Comparison of ENCODE assay signal across 12 cellular contexts in genomic region chr4:137226900-137227299, GRCh38.
DNase-seq lines count a peak whose midpoint lies in the region; TF ChIP-seq lines count a peak whose summit lies in the region.
"Had no signal": no experiment of that assay in that cellular context is flagged by ENCODE, and none has a peak within 500 bp of the region (broad histone marks: within the 10 kb centered on the region; RNA-seq: fewer than 3 reads in every experiment).

No MANE protein-coding gene starts in this region.

- no peaks in the 10 kb centered on the region for H3K27me3 Mint-ChIP-seq in glutamatergic neuron (ENCODE audit: unreplicated experiment)
- H3K27me3 Mint-ChIP-seq: activated CD4-positive, alpha-beta T cell treated with anti-CD3 and anti-CD28 coated beads, Interleukin-2, amount 10 ng/mL, durations not matched to agents 7 days and 5 days had no signal

- CTCF ChIA-PET in RWPE1 (lab: Yijun Ruan, JAX), result interaction anchor here (0.6 kb wide), 1 partner anchor 354 kb away, joined by 3 read pairs; no protein-coding TSS in a partner anchor

- H3K4me1 Mint-ChIP-seq in glutamatergic neuron (ENCODE audit: low read depth, unreplicated experiment), result no peaks in the 10 kb centered on the region
- H3K4me1 Mint-ChIP-seq: activated CD4-positive, alpha-beta T cell treated with anti-CD3 and anti-CD28 coated beads, Interleukin-2, amount 10 ng/mL, durations not matched to agents 7 days and 5 days; immature natural killer cell had no signal

- no peaks in the 10 kb centered on the region for H3K27me3 ChIP-seq in H7 (ENCODE audit: control insufficient read depth, insufficient read depth, low read length)
- H3K27me3 ChIP-seq: stomach had no signal

- POLR2A ChIA-PET in RWPE1 (lab: Yijun Ruan, JAX; ENCODE audit: low non-redundant PET), result no interaction called here

- TF ChIP-seq CTCF in AG09319 (IDR thresholded peaks at IDR 0.05; ENCODE audit: low read depth, low read length) (peak; percentile 5; the same call in 1 of the 2 replicates), RWPE1 (conservative IDR thresholded peaks at IDR 0.05; ENCODE audit: low read depth) (no peak), glutamatergic neuron (IDR thresholded peaks at IDR 0.05; ENCODE audit: partially characterized antibody, unreplicated experiment) (peak; percentile 36), GM20000 (IDR thresholded peaks at IDR 0.05; ENCODE audit: extremely low read depth, missing control alignments) (no peak)

- H3K9me3 Mint-ChIP-seq in glutamatergic neuron (ENCODE audit: unreplicated experiment), result no peaks in the 10 kb centered on the region

- no peak overlapping the region for H3K27ac ChIP-seq in RWPE1
- H3K27ac ChIP-seq: stomach had no signal

- no peak overlapping the region for H3K27ac Mint-ChIP-seq in glutamatergic neuron (ENCODE audit: unreplicated experiment)
- H3K27ac Mint-ChIP-seq: activated CD4-positive, alpha-beta T cell treated with anti-CD3 and anti-CD28 coated beads, Interleukin-2, amount 10 ng/mL, durations not matched to agents 7 days and 5 days; immature natural killer cell had no signal

- no peaks in the 10 kb centered on the region for H3K36me3 ChIP-seq in H7 (replicated peaks; ENCODE audit: control insufficient read depth, insufficient read depth, low read length)
- H3K36me3 ChIP-seq: stomach had no signal

- H3K4me3 ChIP-seq in H7 (ENCODE audit: insufficient read depth, low read depth, low read length), result no peak overlapping the region
- H3K4me3 ChIP-seq: stomach had no signal

- H3K4me3 Mint-ChIP-seq in glutamatergic neuron (ENCODE audit: unreplicated experiment), result no peak overlapping the region
- H3K4me3 Mint-ChIP-seq: activated CD4-positive, alpha-beta T cell treated with anti-CD3 and anti-CD28 coated beads, Interleukin-2, amount 10 ng/mL, durations not matched to agents 7 days and 5 days; immature natural killer cell had no signal

- DNase-seq in AG09319 (ENCODE audit: extremely low read depth, low read depth) (no peak), HCEC 1CT (peak; percentile 20), RWPE1 (ENCODE audit: low spot score) (peak; percentile 13), glutamatergic neuron (no peak), dermis blood vessel endothelial cell (no peak), H7 (no peak), AG08395 (ENCODE audit: low spot score) (no peak), GM20000 (ENCODE audit: low spot score) (no peak)
- DNase-seq: activated CD4-positive, alpha-beta T cell treated with anti-CD3 and anti-CD28 coated beads, Interleukin-2, amount 10 ng/mL, durations not matched to agents 7 days and 5 days; immature natural killer cell; small intestine; stomach had no signal

- no peaks in the 10 kb centered on the region for H3K36me3 Mint-ChIP-seq in glutamatergic neuron (ENCODE audit: unreplicated experiment)
- H3K36me3 Mint-ChIP-seq: immature natural killer cell had no signal

Comparison
In these comparisons a context has a peak if more than half of its experiments do, and no peak if none do; other contexts are left out.
1. DNase-seq: peak in HCEC 1CT (single experiment) and RWPE1 (single experiment); none in AG09319 (single experiment), glutamatergic neuron (single experiment), dermis blood vessel endothelial cell (single experiment), H7 (single experiment), AG08395 (single experiment) and GM20000 (single experiment).
2. CTCF ChIP-seq: peak in AG09319 (single experiment) and glutamatergic neuron (single experiment); none in RWPE1 (single experiment) and GM20000 (single experiment).